In the genomic region with DNA sequence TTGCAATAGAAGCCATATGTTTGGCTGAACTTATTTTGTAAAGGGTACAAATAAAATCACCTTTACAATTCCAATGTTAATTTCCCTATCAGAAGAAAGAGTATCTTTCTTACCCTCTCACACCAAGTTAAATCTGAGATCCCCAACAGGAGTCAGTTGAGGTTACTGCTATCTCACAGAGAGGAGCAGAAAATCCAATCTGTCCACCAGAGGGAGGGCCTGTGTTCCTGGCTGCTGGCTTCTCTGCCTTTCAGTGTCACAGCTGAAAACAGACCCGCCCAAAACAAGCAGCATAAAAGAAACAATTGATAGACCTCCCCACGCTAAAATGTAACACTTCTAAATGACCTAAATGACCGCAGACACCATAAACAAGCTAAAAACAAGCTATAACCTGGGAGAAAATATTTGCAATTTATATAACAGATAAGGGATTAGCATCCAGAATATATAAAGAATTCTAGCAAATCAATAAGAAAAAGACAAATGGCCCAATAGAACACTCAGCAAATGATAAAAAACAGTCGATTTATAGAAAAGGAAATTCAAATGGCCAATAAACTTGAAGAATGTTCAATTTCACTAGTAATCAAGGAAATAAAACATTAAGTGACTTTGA, we compare ENCODE assay signal across 8 cellular contexts. TPM values are rescaled to one million over a fixed set of nuclear protein-coding genes. Genes with fewer than 3 reads are reported as not detected.
A peak's percentile ranks its signal among the peaks of the same experiment; 100 is the strongest.
DNase-seq lines count a peak whose midpoint lies in the region; ATAC-seq and TF ChIP-seq lines count a peak whose summit lies in the region.

No MANE protein-coding gene starts in this region.

- H3K9me3 ChIP-seq in CD4-positive, CD25-positive, alpha-beta regulatory T cell (ENCODE audit: control insufficient read depth in 2 of 2, low read length in 2 of 2): no peaks in the 10 kb centered on the region
- no peaks in the 10 kb centered on the region for H3K9me3 ChIP-seq in neuronal stem cell (replicated peaks in 1 of 2; ENCODE audit: control insufficient read depth in 2 of 2, insufficient read depth in 1 of 2, low read depth in 1 of 2, low read length in 2 of 2)

- H3K14ac ChIP-seq in neuronal stem cell (ENCODE audit: low read length): no peak overlapping the region

- H2AK5ac ChIP-seq in neuronal stem cell (ENCODE audit: low read depth, low read length): no peak overlapping the region

- no peak overlapping the region for H2BK15ac ChIP-seq in neuronal stem cell (ENCODE audit: low read length)

- H3K36me3 ChIP-seq in CD4-positive, CD25-positive, alpha-beta regulatory T cell (ENCODE audit: control insufficient read depth, insufficient read depth, low read length): no peaks in the 10 kb centered on the region
- H3K36me3 ChIP-seq in neuronal stem cell (replicated peaks in 1 of 2; ENCODE audit: control insufficient read depth in 2 of 2, insufficient read depth in 2 of 2, low read length in 2 of 2): no peaks in the 10 kb centered on the region

- no peak overlapping the region for H4K8ac ChIP-seq in neuronal stem cell (ENCODE audit: low read depth, low read length)

- H3K4me2 ChIP-seq in neuronal stem cell (ENCODE audit: insufficient read depth, low read length, poor library complexity, severe bottlenecking): no peak overlapping the region

- peak; percentile 53 to 55 for ATAC-seq in CD4-positive, CD25-positive, alpha-beta regulatory T cell (ENCODE audit: low read depth in 2 of 2)
- peak; percentile 70 to 71 for ATAC-seq in activated T-cell treated with anti-CD3 and anti-CD28 coated beads, Interleukin-2, amount 50 U/mL, for 72 hours (replicated peaks in 1 of 2)
- ATAC-seq in HG03196 (IDR thresholded peaks at IDR 0.05; ENCODE audit: unreplicated experiment): no peak

- H3K4me1 ChIP-seq in CD4-positive, CD25-positive, alpha-beta regulatory T cell (ENCODE audit: control insufficient read depth, insufficient read depth, low read length, poor library complexity, severe bottlenecking): no peaks in the 10 kb centered on the region
- H3K4me1 ChIP-seq in neuronal stem cell (ENCODE audit: control insufficient read depth in 2 of 2, insufficient read depth in 1 of 2, low read depth in 1 of 2, low read length in 2 of 2): no peaks in the 10 kb centered on the region

- no peaks in the 10 kb centered on the region for H3K36me3 Mint-ChIP-seq in CD4-positive, CD25-positive, alpha-beta regulatory T cell
- no peaks in the 10 kb centered on the region for H3K36me3 Mint-ChIP-seq in HFFc6 (ENCODE audit: low read depth)
- H3K36me3 Mint-ChIP-seq in activated T-cell treated with anti-CD3 and anti-CD28 coated beads, Interleukin-2, amount 50 U/mL, for 72 hours (ENCODE audit: insufficient read depth in 2 of 2): no peaks in the 10 kb centered on the region

- H2BK5ac ChIP-seq in neuronal stem cell (ENCODE audit: low read length): no peak overlapping the region

- DNase-seq in CD4-positive, CD25-positive, alpha-beta regulatory T cell: peak; percentile 16 to 64 (median 57)
- DNase-seq in HFFc6: peak; percentile 55
- peak; percentile 44 for DNase-seq in NOMO-1 treated with dmso at 0.1 percent for 144 hours (lab: John Stamatoyannopoulos, UW; ENCODE audit: unreplicated experiment)
- peak; percentile 47 to 52 for DNase-seq in activated T-cell treated with anti-CD3 and anti-CD28 coated beads, Interleukin-2, amount 50 U/mL, for 72 hours
- peak; percentile 67 for DNase-seq in fibroblast of the aortic adventitia (ENCODE audit: low read depth)
- peak; percentile 44 for DNase-seq in neuronal stem cell (ENCODE audit: low spot score)
- DNase-seq in NCI-H1930 (lab: John Stamatoyannopoulos, UW): no peak

- H3K4me3 Mint-ChIP-seq in CD4-positive, CD25-positive, alpha-beta regulatory T cell: no peak overlapping the region
- H3K4me3 Mint-ChIP-seq in HFFc6: no peak overlapping the region
- H3K4me3 Mint-ChIP-seq in activated T-cell treated with anti-CD3 and anti-CD28 coated beads, Interleukin-2, amount 50 U/mL, for 72 hours: no peak overlapping the region

- H3K27me3 Mint-ChIP-seq in CD4-positive, CD25-positive, alpha-beta regulatory T cell: peaks cover 6% of the 10 kb centered on the region
- peaks cover 33% of the 10 kb centered on the region for H3K27me3 Mint-ChIP-seq in HFFc6 (ENCODE audit: insufficient read depth)
- peaks cover 3% of the 10 kb centered on the region for H3K27me3 Mint-ChIP-seq in activated T-cell treated with anti-CD3 and anti-CD28 coated beads, Interleukin-2, amount 50 U/mL, for 72 hours (ENCODE audit: low read depth)

- TF ChIP-seq CTCF in HFFc6 (IDR thresholded peaks at IDR 0.05) (peak; percentile 86), fibroblast of the aortic adventitia (IDR thresholded peaks at IDR 0.05; ENCODE audit: insufficient read depth, low read length) (peak; percentile 82)

- no peak overlapping the region for H3K4me3 ChIP-seq in CD4-positive, CD25-positive, alpha-beta regulatory T cell (ENCODE audit: low read depth, low read length)
- H3K4me3 ChIP-seq in fibroblast of the aortic adventitia (ENCODE audit: low read depth, low read length): no peak overlapping the region
- H3K4me3 ChIP-seq in neuronal stem cell (ENCODE audit: low read length in 2 of 2): no peak overlapping the region

- no peak overlapping the region for H3K4ac ChIP-seq in neuronal stem cell (ENCODE audit: low read length)

- no peak overlapping the region for H4K91ac ChIP-seq in neuronal stem cell (ENCODE audit: low read depth, low read length, poor library complexity)

- no peak overlapping the region for H3K23ac ChIP-seq in neuronal stem cell (ENCODE audit: low read depth, low read length, poor library complexity)

- H3K27me3 ChIP-seq in CD4-positive, CD25-positive, alpha-beta regulatory T cell (ENCODE audit: control insufficient read depth, insufficient read depth, low read length): no peaks in the 10 kb centered on the region
- peaks cover 0 to 5% (median 0%) of the 10 kb centered on the region in 3 experiments for H3K27me3 ChIP-seq in neuronal stem cell (ENCODE audit: control insufficient read depth in 3 of 3, insufficient read depth in 3 of 3, low read depth in 1 of 3, low read length in 3 of 3)

- H2BK120ac ChIP-seq in neuronal stem cell (ENCODE audit: low read depth, low read length): no peak overlapping the region

- WGBS in neuronal stem cell (ENCODE audit: extremely low coverage in 2 of 2, insufficient read length in 2 of 2, insufficient replicate concordance in 1 of 2), 2 donors: no CpG with 5 or more reads among the region's 4 CpGs

- no peaks in the 10 kb centered on the region for H3K9me3 Mint-ChIP-seq in CD4-positive, CD25-positive, alpha-beta regulatory T cell
- no peaks in the 10 kb centered on the region for H3K9me3 Mint-ChIP-seq in HFFc6
- H3K9me3 Mint-ChIP-seq in activated T-cell treated with anti-CD3 and anti-CD28 coated beads, Interleukin-2, amount 50 U/mL, for 72 hours: no peaks in the 10 kb centered on the region

- no peaks in the 10 kb centered on the region for H3K79me1 ChIP-seq in neuronal stem cell (ENCODE audit: low read depth, low read length)

- H3K9ac ChIP-seq in neuronal stem cell (ENCODE audit: low read depth, low read length, poor library complexity): no peak overlapping the region

- peak overlapping the region in 1 of 3 donors; percentile 15 for H3K27ac Mint-ChIP-seq in CD4-positive, CD25-positive, alpha-beta regulatory T cell
- no peak overlapping the region for H3K27ac Mint-ChIP-seq in HFFc6
- H3K27ac Mint-ChIP-seq in activated T-cell treated with anti-CD3 and anti-CD28 coated beads, Interleukin-2, amount 50 U/mL, for 72 hours: no peak overlapping the region

- no peak overlapping the region for H3K18ac ChIP-seq in neuronal stem cell (ENCODE audit: low read length)

- H3K27ac ChIP-seq in CD4-positive, CD25-positive, alpha-beta regulatory T cell (ENCODE audit: insufficient read depth, low read length, poor library complexity, severe bottlenecking): no peak overlapping the region
- H3K27ac ChIP-seq in neuronal stem cell (replicated peaks; ENCODE audit: low read length): no peak overlapping the region

- no peak overlapping the region for H2BK12ac ChIP-seq in neuronal stem cell (ENCODE audit: low read length)

- no peak overlapping the region for H2AFZ ChIP-seq in neuronal stem cell (ENCODE audit: low read length)

- H3K4me1 Mint-ChIP-seq in CD4-positive, CD25-positive, alpha-beta regulatory T cell: peaks cover 0 to 8% (median 4%) of the 10 kb centered on the region in 4 donors
- H3K4me1 Mint-ChIP-seq in HFFc6 (ENCODE audit: low read depth): no peaks in the 10 kb centered on the region
- peaks cover 6% of the 10 kb centered on the region for H3K4me1 Mint-ChIP-seq in activated T-cell treated with anti-CD3 and anti-CD28 coated beads, Interleukin-2, amount 50 U/mL, for 72 hours (ENCODE audit: low read depth)

RNA-seq across cellular contexts. Expression of a gene that starts 24.5 kb away (rescaled TPM):
- 5.1 TPM for total RNA-seq in CD4-positive, CD25-positive, alpha-beta regulatory T cell
- 1 to 10 TPM in 2 of 4 donors, under 1 TPM in 2; 0.60 to 1.5 (median 1.2) TPM for polyA plus RNA-seq in CD4-positive, CD25-positive, alpha-beta regulatory T cell
- 1 to 10 TPM; 4.4 to 8.3 (median 6.7) TPM for total RNA-seq in HFFc6 (2021; fragmentation: NEBNext Ultra II Directional; extraction: Animal tissue kit (Norgen Biotek cat#: 25700))
- total RNA-seq in activated T-cell treated with anti-CD3 and anti-CD28 coated beads, Interleukin-2, amount 50 U/mL, for 72 hours: 10 to 100 TPM; 11.5 to 17.1 TPM
- 1.4 and 3.5 TPM in 2 replicates for total RNA-seq in fibroblast of the aortic adventitia (ENCODE audit: low replicate concordance)
- 17.1 TPM for polyA plus RNA-seq in neuronal stem cell (2013, experiment 1 of 2)
- 17.0 TPM for polyA plus RNA-seq in neuronal stem cell (2013, experiment 2 of 2)

Comparison
In these comparisons a context has a peak if more than half of its experiments do, and no peak if none do; other contexts are left out.
1. DNase-seq: peak in CD4-positive, CD25-positive, alpha-beta regulatory T cell (3 of 3), HFFc6 (single experiment), NOMO-1 treated with dmso at 0.1 percent for 144 hours (single experiment), activated T-cell treated with anti-CD3 and anti-CD28 coated beads, Interleukin-2, amount 50 U/mL, for 72 hours (2 of 2), fibroblast of the aortic adventitia (single experiment) and neuronal stem cell (single experiment); none in NCI-H1930 (0 of 2).